ENCODE assay signal across 14 cellular contexts in genomic region chr2:3512086-3512485, GRCh38. TPM values are rescaled to one million over a fixed set of nuclear protein-coding genes. Genes with fewer than 3 reads are reported as not detected.
DNase-seq lines count a peak whose midpoint lies in the region; ATAC-seq and TF ChIP-seq lines count a peak whose summit lies in the region.
"Had no signal": no experiment of that assay in that cellular context is flagged by ENCODE, and none has a peak within 500 bp of the region (broad histone marks: within the 10 kb centered on the region; RNA-seq: fewer than 3 reads in every experiment).

No MANE protein-coding gene starts in this region.

- intact Hi-C loops in sigmoid colon (cut with DNase I), result no loop called here

- no peak overlapping the region for H3K18ac ChIP-seq in H9 (ENCODE audit: insufficient read length, low read depth, low read length)

- TF ChIP-seq EP300 in sigmoid colon (IDR thresholded peaks at IDR 0.05), result no peak

- no peak overlapping the region for H2BK12ac ChIP-seq in H9 (ENCODE audit: insufficient read length, low read depth, low read length)

- no peak overlapping the region for H3K4me3 Mint-ChIP-seq in H9

- H3K4me1 Mint-ChIP-seq in H9, result no peaks in the 10 kb centered on the region

- H3K9ac ChIP-seq in H9 (ENCODE audit: extremely low read depth, insufficient read length, low read length), result no peak overlapping the region

- H3K23ac ChIP-seq in H9 (ENCODE audit: insufficient read length, low read depth, low read length), result no peak overlapping the region

- no peak overlapping the region for H3T11ph ChIP-seq in H9 (ENCODE audit: low read length)

- H3K27ac ChIP-seq in H9 (ENCODE audit: insufficient read length, low read depth, low read length) (no peak overlapping the region), sigmoid colon (no peak overlapping the region)
- H3K27ac ChIP-seq: C4-2B, HL-60 had no signal

- no peaks in the 10 kb centered on the region for H3K23me2 ChIP-seq in H9 (ENCODE audit: insufficient read length, low read depth, low read length, poor library complexity, severe bottlenecking)

- H2BK120ac ChIP-seq in H9 (ENCODE audit: low read depth, low read length, poor library complexity, severe bottlenecking), result no peak overlapping the region

- no peak overlapping the region for H3K4me2 ChIP-seq in H9 (ENCODE audit: insufficient read depth, insufficient read length, low read length)

- H2BK20ac ChIP-seq in H9 (ENCODE audit: low read depth, low read length, poor library complexity, severe bottlenecking), result no peak overlapping the region

- no peak for ATAC-seq in HG02870 (IDR thresholded peaks at IDR 0.05; ENCODE audit: unreplicated experiment)

- no peaks in the 10 kb centered on the region; the same call in 1 of the 2 replicates for H3K4me1 ChIP-seq in H9 (ENCODE audit: insufficient read depth, low read length)
- H3K4me1 ChIP-seq in sigmoid colon, result peaks cover 0 to under 1% (median under 1%) of the 10 kb centered on the region in 4 donors

- no peak overlapping the region for H3K4ac ChIP-seq in H9 (ENCODE audit: low read depth, low read length)

- no peak overlapping the region for H3K4me3 ChIP-seq in fibroblast of the aortic adventitia (ENCODE audit: low read depth, low read length)
- no peak overlapping the region for H3K4me3 ChIP-seq in sigmoid colon

- no peak for TF ChIP-seq POLR2A in sigmoid colon (IDR thresholded peaks at IDR 0.05)

- no peak overlapping the region for H2BK15ac ChIP-seq in H9 (ENCODE audit: low read depth, low read length)

- no peak overlapping the region for H3K27ac Mint-ChIP-seq in H9

- no peak overlapping the region for H2BK5ac ChIP-seq in H9 (ENCODE audit: insufficient read length, low read length)

- no peak overlapping the region for H4K5ac ChIP-seq in H9 (ENCODE audit: insufficient read length, low read depth, low read length)

- WGBS in H9 (ENCODE audit: extremely low coverage, insufficient read length, low lambda C conversion rate), result no CpG with 5 or more reads among the region's 2 CpGs
- 80 to 90% methylated on average over 2 of the region's 2 CpGs for WGBS in sigmoid colon, 2 donors

- peaks cover 9 to 11% of the 10 kb centered on the region in 2 experiments; a peak in 4 of 5 replicates for H3K9me3 Mint-ChIP-seq in H9

- TF ChIP-seq CTCF in H9 (conservative IDR thresholded peaks at IDR 0.05), result no peak
- TF ChIP-seq CTCF in fibroblast of the aortic adventitia (IDR thresholded peaks at IDR 0.05; ENCODE audit: insufficient read depth, low read length), result no peak
- TF ChIP-seq CTCF in sigmoid colon (IDR thresholded peaks at IDR 0.05), result no peak

- no peak overlapping the region for H2AFZ ChIP-seq in H9 (ENCODE audit: low read length)

- H3K27me3 ChIP-seq in H9 (ENCODE audit: insufficient read depth, low read length) (no peaks in the 10 kb centered on the region), sigmoid colon (no peaks in the 10 kb centered on the region)

- H3K9me3 ChIP-seq in H9 (ENCODE audit: control insufficient read depth, low read depth, low read length) (no peaks in the 10 kb centered on the region), sigmoid colon (no peaks in the 10 kb centered on the region)

- H3K79me1 ChIP-seq in H9 (ENCODE audit: insufficient read depth, low read depth, low read length, poor library complexity, severe bottlenecking), result no peaks in the 10 kb centered on the region

- H4K8ac ChIP-seq in H9 (replicated peaks; ENCODE audit: insufficient read length, low read depth, low read length), result no peak overlapping the region

- peaks cover 23 to 48% (median 42%) of the 10 kb centered on the region in 3 experiments for H3K36me3 Mint-ChIP-seq in H9 (ENCODE audit: insufficient read depth in 1 of 3, low read depth in 3 of 3)

- H4K91ac ChIP-seq in H9 (ENCODE audit: insufficient read length, low read depth, low read length), result no peak overlapping the region

- no peaks in the 10 kb centered on the region for H3K79me2 ChIP-seq in H9 (ENCODE audit: insufficient read depth, low read length)

- H3K14ac ChIP-seq in H9 (ENCODE audit: insufficient read depth, low read length), result no peak overlapping the region

- H3K27me3 Mint-ChIP-seq in H9 (ENCODE audit: low read depth), result no peaks in the 10 kb centered on the region; the same call in 1 of the 2 replicates

- no peaks in the 10 kb centered on the region for H4K20me1 ChIP-seq in H9 (ENCODE audit: control insufficient read depth, insufficient read depth, insufficient read length)

- H2AK5ac ChIP-seq in H9 (ENCODE audit: insufficient read length, low read length), result no peak overlapping the region

- H3K36me3 ChIP-seq in sigmoid colon, result peaks cover 8 to 59% (median 27%) of the 10 kb centered on the region in 4 donors

- H3K56ac ChIP-seq in H9 (ENCODE audit: insufficient read length, low read depth, low read length), result no peak overlapping the region

- peak; percentile 67 for DNase-seq in ELF-1 (ENCODE audit: low read depth, low spot score)
- DNase-seq in H9, result peak; percentile 26
- DNase-seq in astrocyte of the hippocampus (ENCODE audit: low read depth, low spot score), result peak; percentile 80
- DNase-seq in fibroblast of the aortic adventitia (ENCODE audit: low read depth), result peak; percentile 54
- no peak for DNase-seq in sigmoid colon
- DNase-seq in activated CD4-positive, CD25-positive, alpha-beta regulatory T cell treated with anti-CD3 and anti-CD28 coated beads, Interleukin-2, amount 50 U/mL, for 72 hours, result no peak
- DNase-seq: NCI-H1105; NCI-H2081; NCI-H510A; NCI-H748 treated with DMSO at 0.1 percent for 48 hours; NK-92 treated with Interleukin-12 subunit alpha and Interleukin-12 subunit beta, amount 100 ng/mL, for 24 hours had no signal

RNA-seq across cellular contexts. Expression of gene ADI1, which starts 7.2 kb away (rescaled TPM):
- 23.4 and 25.4 TPM in 2 replicates for total RNA-seq in H9 (2021)
- total RNA-seq in fibroblast of the aortic adventitia (ENCODE audit: low replicate concordance), result 41.6 and 44.7 TPM in 2 replicates
- total RNA-seq in sigmoid colon, result 100 to 1,000 TPM in 1 of 4 donors, 10 to 100 TPM in 3; 35.7 to 104 (median 77.1) TPM
- 100 to 1,000 TPM in 2 of 3 donors, 10 to 100 TPM in 1; 47.4 to 114 (median 111) TPM for polyA plus RNA-seq in sigmoid colon

RNA-seq across cellular contexts. Expression of gene RNASEH1, which starts 46.0 kb away (rescaled TPM):
- 40.4 and 42.0 TPM in 2 replicates for total RNA-seq in H9 (2021)
- total RNA-seq in fibroblast of the aortic adventitia (ENCODE audit: low replicate concordance), result 29.2 and 33.4 TPM in 2 replicates
- total RNA-seq in sigmoid colon, result 10 to 100 TPM; 20.5 to 28.4 (median 23.9) TPM
- 10 to 100 TPM; 10.4 to 18.4 (median 10.8) TPM for polyA plus RNA-seq in sigmoid colon

Comparison
In these comparisons a context has a peak if more than half of its experiments do, and no peak if none do; other contexts are left out.
1. DNase-seq: peak in ELF-1 (single experiment), H9 (single experiment), astrocyte of the hippocampus (single experiment) and fibroblast of the aortic adventitia (single experiment); none in sigmoid colon (single experiment) and activated CD4-positive, CD25-positive, alpha-beta regulatory T cell treated with anti-CD3 and anti-CD28 coated beads, Interleukin-2, amount 50 U/mL, for 72 hours (single experiment).